8 cellular contexts compared by ENCODE assay signal in genomic region chr21:35026617-35027557, GRCh38. TPM values are rescaled to one million over a fixed set of nuclear protein-coding genes. Genes with fewer than 3 reads are reported as not detected.
DNase-seq lines count a peak whose midpoint lies in the region; ATAC-seq, FAIRE-seq and TF ChIP-seq lines count a peak whose summit lies in the region.

No MANE protein-coding gene starts in this region.

- no peaks in the 10 kb centered on the region for H3K79me2 ChIP-seq in H1 (ENCODE audit: control insufficient read depth in 1 of 2, insufficient read depth in 2 of 2, low read length in 2 of 2)

- no peak overlapping the region for H2BK120ac ChIP-seq in H1 (replicated peaks; ENCODE audit: low read depth, low read length)

- peak; percentile 81 for FAIRE-seq in H1 (lab: Jason Lieb, UNC)

- H4K20me1 ChIP-seq in H1 (replicated peaks in 1 of 2; ENCODE audit: control insufficient read depth in 1 of 2, insufficient read depth in 2 of 2, low read length in 2 of 2), result no peaks in the 10 kb centered on the region

- H3K27me3 Mint-ChIP-seq in stimulated activated memory B cell treated with anti-CD40 and anti-IgM and Interleukin-4, amounts not matched to agents 10 μg/mL and 1 μg/mL and 100 μg/mL, for 72 hours, result no peaks in the 10 kb centered on the region

- no peak overlapping the region for H2BK20ac ChIP-seq in H1 (ENCODE audit: low read length)

- POLR2A ChIA-PET in H1 (lab: Charles Lee; ENCODE audit: partially characterized antibody), result interaction anchor here (1.2 kb wide), 1 partner anchor 12 kb away, joined by 4 read pairs; no protein-coding TSS in a partner anchor

- H2AFZ ChIP-seq in H1 (ENCODE audit: low read length), result no peak overlapping the region

- CTCF ChIA-PET in H1 (lab: Charles Lee; ENCODE audit: partially characterized antibody), result interaction anchor here (0.7 kb wide), 1 partner anchor 911 kb away, joined by 3 read pairs; no protein-coding TSS in a partner anchor

- H2AK5ac ChIP-seq in H1 (ENCODE audit: low read depth, low read length), result no peak overlapping the region

- no peak for TF ChIP-seq POLR2A in H1 (IDR thresholded peaks at IDR 0.05; ENCODE audit: control extremely low read depth in 1 of 2, low read depth in 2 of 2, low read length in 2 of 2)

- TF ChIP-seq RAD21 in H1 (IDR thresholded peaks at IDR 0.05 in 1 of 2, conservative IDR thresholded peaks at IDR 0.05 in 1 of 2; ENCODE audit: low read depth in 2 of 2, low read length in 2 of 2), result no peak

- peak overlapping the region; percentile 98 for H3K27ac Mint-ChIP-seq in stimulated activated memory B cell treated with anti-CD40 and anti-IgM and Interleukin-4, amounts not matched to agents 10 μg/mL and 1 μg/mL and 100 μg/mL, for 72 hours

- H2BK12ac ChIP-seq in H1 (ENCODE audit: low read depth, low read length), result peak overlapping the region; percentile 64

- no peak overlapping the region for H2BK15ac ChIP-seq in H1 (ENCODE audit: low read length)

- H3K23me2 ChIP-seq in H1 (ENCODE audit: low read depth, low read length), result peaks cover 3% of the 10 kb centered on the region; the same call in 1 of the 2 replicates

- H4K5ac ChIP-seq in H1 (ENCODE audit: insufficient read length, low read depth, low read length), result no peak overlapping the region

- 27% methylated on average over 37 of the region's 45 CpGs; no CpG with 5 or more reads in 1 of the 2 experiments for WGBS in H1 (ENCODE audit: extremely low coverage in 1 of 2, insufficient coverage in 1 of 2, insufficient read length in 1 of 2, insufficient replicate concordance in 2 of 2, low coverage in 1 of 2, low lambda C conversion rate in 2 of 2, missing lambda C conversion rate in 1 of 2), 2 experiments

- ATAC-seq in GM19467 (IDR thresholded peaks at IDR 0.05; ENCODE audit: unreplicated experiment), result peak; percentile 85
- ATAC-seq in stimulated activated memory B cell treated with anti-CD40 and anti-IgM and Interleukin-4, amounts not matched to agents 10 μg/mL and 1 μg/mL and 100 μg/mL, for 72 hours, result peak; percentile 95

- H3K4me2 ChIP-seq in H1 (ENCODE audit: insufficient read depth in 1 of 2, low read depth in 2 of 2, low read length in 2 of 2), result peak overlapping the region; percentile 62 to 69

- H3K4me3 Mint-ChIP-seq in stimulated activated memory B cell treated with anti-CD40 and anti-IgM and Interleukin-4, amounts not matched to agents 10 μg/mL and 1 μg/mL and 100 μg/mL, for 72 hours, result peak overlapping the region; percentile 91

- TF ChIP-seq CTCF in H1 (IDR thresholded peaks at IDR 0.05; ENCODE audit: control extremely low read depth in 1 of 3, insufficient read depth in 1 of 3, low read depth in 1 of 3, low read length in 3 of 3), result no peak

- peaks cover 24% of the 10 kb centered on the region for H3K36me3 Mint-ChIP-seq in stimulated activated memory B cell treated with anti-CD40 and anti-IgM and Interleukin-4, amounts not matched to agents 10 μg/mL and 1 μg/mL and 100 μg/mL, for 72 hours

- H3K27ac ChIP-seq in H1 (ENCODE audit: low read depth, low read length), result no peak overlapping the region

- H3K9ac ChIP-seq in H1 (replicated peaks in 1 of 4; ENCODE audit: extremely low read depth in 1 of 4, low read depth in 3 of 4, low read length in 3 of 4), result no peak overlapping the region

- no peaks in the 10 kb centered on the region for H3K9me3 Mint-ChIP-seq in stimulated activated memory B cell treated with anti-CD40 and anti-IgM and Interleukin-4, amounts not matched to agents 10 μg/mL and 1 μg/mL and 100 μg/mL, for 72 hours

- H3K4me3 ChIP-seq in H1 (ENCODE audit: extremely low read depth in 1 of 4, insufficient read depth in 2 of 4, low read depth in 3 of 4, low read length in 4 of 4), result peak overlapping the region; percentile 4 to 53 (median 16); a peak in 5 of 8 replicates

- no peak overlapping the region for H3K14ac ChIP-seq in H1 (ENCODE audit: insufficient read length)

- no peak for TF ChIP-seq EP300 in H1 (IDR thresholded peaks at IDR 0.05; ENCODE audit: borderline replicate concordance in 1 of 2, low read depth in 2 of 2, low read length in 2 of 2)

- no peak overlapping the region for H2BK5ac ChIP-seq in H1 (ENCODE audit: low read depth, low read length)

- peaks cover 0 to 11% (median 8%) of the 10 kb centered on the region in 4 experiments; a peak in 6 of 7 replicates for H3K27me3 ChIP-seq in H1 (replicated peaks in 1 of 4; ENCODE audit: control insufficient read depth in 3 of 4, extremely low read depth in 1 of 4, insufficient read depth in 3 of 4, low read length in 3 of 4)

- peaks cover 0 to 6% (median under 1%) of the 10 kb centered on the region in 4 experiments; a peak in 2 of 7 replicates for H3K4me1 ChIP-seq in H1 (replicated peaks in 1 of 4; ENCODE audit: control insufficient read depth in 3 of 4, insufficient read depth in 4 of 4, low read length in 3 of 4)

- H3K36me3 ChIP-seq in H1 (ENCODE audit: control insufficient read depth in 2 of 4, insufficient read depth in 4 of 4, low read length in 3 of 4), result no peaks in the 10 kb centered on the region

- no peaks in the 10 kb centered on the region for H3K79me1 ChIP-seq in H1 (ENCODE audit: low read depth, low read length)

- H3K4me1 Mint-ChIP-seq in stimulated activated memory B cell treated with anti-CD40 and anti-IgM and Interleukin-4, amounts not matched to agents 10 μg/mL and 1 μg/mL and 100 μg/mL, for 72 hours, result peaks cover 78% of the 10 kb centered on the region

- H4K91ac ChIP-seq in H1 (replicated peaks; ENCODE audit: insufficient read length, low read length), result no peak overlapping the region

- H3K56ac ChIP-seq in H1 (replicated peaks; ENCODE audit: insufficient read length, low read depth, low read length), result no peak overlapping the region

- H3K23ac ChIP-seq in H1 (ENCODE audit: insufficient read length), result no peak overlapping the region

- H3K4ac ChIP-seq in H1 (replicated peaks; ENCODE audit: insufficient read length, low read depth, low read length), result no peak overlapping the region

- H4K8ac ChIP-seq in H1 (ENCODE audit: extremely low read depth, insufficient read depth, low read length), result peak overlapping the region; percentile 87

- H3K9me3 ChIP-seq in H1 (ENCODE audit: insufficient read depth in 2 of 2, low read depth in 1 of 2, low read length in 1 of 2), result peaks cover 0 to 2% of the 10 kb centered on the region in 2 experiments; a peak in 1 of 4 replicates

- H3K18ac ChIP-seq in H1 (ENCODE audit: extremely low read depth, low read length), result no peak overlapping the region

- peak; percentile 92 to 95 for DNase-seq in AML-193 (lab: John Stamatoyannopoulos, UW)
- DNase-seq in KG1 (lab: John Stamatoyannopoulos, UW), result peak; percentile 91
- DNase-seq in activated CD4-positive, alpha-beta T cell treated with anti-CD3 and anti-CD28 coated beads, Interleukin-2, amount 50 U/mL, for 24 hours (ENCODE audit: low read depth in 1 of 2, low spot score in 1 of 2), result peak; percentile 62 to 65
- DNase-seq in H1 (ENCODE audit: low read depth in 1 of 2, low spot score in 2 of 2), result peak in 1 of 2 experiments; percentile 71
- DNase-seq in mucosa of gallbladder (ENCODE audit: low spot score), result peak; percentile 72
- no peak for DNase-seq in NCI-H774 (lab: John Stamatoyannopoulos, UW)

TF ChIP-seq in H1, 55 proteins besides CTCF, POLR2A, EP300 and RAD21 (continues in another document):
- TF ChIP-seq GABPA (IDR thresholded peaks at IDR 0.05; ENCODE audit: borderline replicate concordance, insufficient read depth, low read length) (0 out of 2 replicates have a peak, but pooled peaks have one; percentile 27), BACH1 (IDR thresholded peaks at IDR 0.05; ENCODE audit: low read length) (peak; percentile 61; the same call in 1 of the 2 replicates), EZH2 (IDR thresholded peaks at IDR 0.05; ENCODE audit: low read depth, low read length, severe bottlenecking) (no peak), CREB1 (IDR thresholded peaks at IDR 0.05) (peak; percentile 61; the same call in 1 of the 2 replicates), SIN3A (conservative IDR thresholded peaks at IDR 0.05 in 1 of 2, IDR thresholded peaks at IDR 0.05 in 1 of 2; ENCODE audit: low read depth in 1 of 2, low read length in 2 of 2) (no peak), NRF1 (IDR thresholded peaks at IDR 0.05; ENCODE audit: low read depth, low read length) (peak; percentile 32; the same call in 1 of the 2 replicates), ATF3 (IDR thresholded peaks at IDR 0.05; ENCODE audit: insufficient read depth, low read depth, low read length) (no peak), BRCA1 (IDR thresholded peaks at IDR 0.05; ENCODE audit: low read depth, low read length) (no peak), YY1 (IDR thresholded peaks at IDR 0.05; ENCODE audit: low read depth, low read length) (no peak), TAF1 (IDR thresholded peaks at IDR 0.05; ENCODE audit: low read depth, low read length) (peak; percentile 44; the same call in 1 of the 2 replicates), MAX (IDR thresholded peaks at IDR 0.05) (0 out of 2 replicates have a peak, but pooled peaks have one; percentile 14), MAFK (IDR thresholded peaks at IDR 0.05; ENCODE audit: low read depth, low read length) (peak; percentile 63; the same call in 1 of the 2 replicates), TBP (IDR thresholded peaks at IDR 0.05; ENCODE audit: low read depth, low read length) (no peak), TEAD4 (IDR thresholded peaks at IDR 0.05; ENCODE audit: low read depth, low read length) (no peak), CBX8 (IDR thresholded peaks at IDR 0.05; ENCODE audit: borderline replicate concordance, low read depth, low read length) (no peak), RXRA (IDR thresholded peaks at IDR 0.05; ENCODE audit: insufficient read depth, low read depth, low read length) (no peak)

RNA-seq across cellular contexts. Expression of gene RUNX1, which starts 22.2 kb away (rescaled TPM):
- total RNA-seq in H1 (2021; fragmentation: NEBNext Ultra II Directional; extraction: Animal tissue kit (Norgen Biotek cat#: 25700)), result 0.25 and 0.60 TPM in 2 replicates
- polyA plus RNA-seq in H1 (2011; rRNA removed), result 0.11 and 0.20 TPM in 2 replicates
- polyA plus RNA-seq in H1 (2011; cell fraction: cytosol; rRNA removed), result 0.12 TPM
- polyA plus RNA-seq in H1 (2011; cell fraction: nucleus; rRNA removed), result 0.61 TPM
- polyA plus RNA-seq in H1 (2012, experiment 1 of 2), result 0.17 to 0.44 TPM (median 0.29 TPM) in 4 replicates
- polyA plus RNA-seq in H1 (2012, experiment 2 of 2), result 0.01 TPM
- polyA plus RNA-seq in H1 (2013, experiment 1 of 2), result 0.22 TPM
- 0.13 TPM for polyA plus RNA-seq in H1 (2013, experiment 2 of 2)
- 0.73 and 1.9 TPM in 2 replicates for polyA minus RNA-seq in H1 (2011; rRNA and poly(A)+ RNA removed)
- polyA minus RNA-seq in H1 (2011; cell fraction: cytosol; rRNA and poly(A)+ RNA removed), result 1.4 TPM
- 4.3 TPM for polyA minus RNA-seq in H1 (2011; cell fraction: nucleus; rRNA and poly(A)+ RNA removed)
- 35.1 TPM for total RNA-seq in mucosa of gallbladder

Comparison
In these comparisons a context has a peak if more than half of its experiments do, and no peak if none do; other contexts are left out.
1. RNA of gene RUNX1, which starts 22.2 kb away (total RNA-seq): 35.1 TPM in mucosa of gallbladder (single experiment); 0.25 to 0.60 TPM in H1; every median in the first group is over 10 times any median in the second.